8 cellular contexts compared by ENCODE assay signal in the genomic region with DNA sequence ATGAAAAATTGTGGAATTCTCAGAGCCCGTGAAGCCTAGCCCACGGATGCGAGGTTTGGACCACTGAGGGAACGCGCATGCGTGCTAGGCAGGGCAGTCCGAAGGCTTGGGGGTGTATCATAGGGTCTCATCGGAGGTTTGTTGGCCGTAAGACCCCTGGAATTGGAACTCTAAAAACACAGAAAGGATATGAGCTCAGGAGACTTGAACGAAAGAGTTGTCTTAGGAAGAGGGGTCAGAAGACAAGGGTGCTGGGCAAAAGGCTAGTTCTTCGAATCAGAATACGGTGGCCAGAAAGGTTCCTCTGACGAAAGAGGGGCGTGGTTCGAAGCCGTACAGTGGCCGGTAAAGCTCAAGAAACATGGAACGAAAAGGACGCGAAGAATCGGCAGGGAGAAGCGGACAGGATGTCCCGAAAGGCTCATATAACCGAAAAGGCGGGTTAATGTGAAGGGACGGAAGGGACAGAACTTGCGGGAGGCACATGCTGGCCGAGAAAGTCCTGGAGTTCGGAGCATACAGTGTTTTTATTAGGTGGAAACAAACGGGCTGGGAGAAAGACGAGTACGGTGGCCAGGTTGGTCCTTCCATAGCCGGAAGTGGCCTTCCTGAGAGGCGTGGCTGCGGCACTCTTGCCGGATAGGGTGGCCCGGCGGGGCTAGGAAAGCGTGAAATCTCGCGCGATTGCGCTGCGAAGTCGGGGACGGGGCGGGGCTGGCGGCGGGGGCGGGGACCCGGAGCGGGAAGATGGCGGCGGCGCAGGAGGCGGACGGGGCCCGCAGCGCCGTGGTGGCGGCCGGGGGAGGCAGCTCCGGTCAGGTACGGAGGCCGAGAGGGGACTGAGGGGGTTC. TPM values are rescaled to one million over a fixed set of nuclear protein-coding genes. Genes with fewer than 3 reads are reported as not detected.
A peak's percentile ranks its signal among the peaks of the same experiment; 100 is the strongest.
DNase-seq lines count a peak whose midpoint lies in the region; ATAC-seq, FAIRE-seq and TF ChIP-seq lines count a peak whose summit lies in the region.

Gene CLPTM1 (plus strand): TSS at position 732 of the 851 bp plus-strand sequence. CDS start 16 bp downstream, at position 748.

- no peaks in the 10 kb centered on the region for H3K9me3 Mint-ChIP-seq in activated T-helper 17 cell treated with anti-CD3 and anti-CD28 coated beads, Interleukin-2, amount 50 U/mL, for 72 hours
- H3K9me3 Mint-ChIP-seq in naive thymus-derived CD4-positive, alpha-beta T cell, result peaks cover 0 to 8% (median 0%) of the 10 kb centered on the region in 11 donors
- H3K9me3 Mint-ChIP-seq in stimulated activated memory B cell treated with anti-CD40 and anti-IgM and Interleukin-4, amounts not matched to agents 10 μg/mL and 1 μg/mL and 100 μg/mL, for 72 hours, result no peaks in the 10 kb centered on the region

- H4K20me1 ChIP-seq in fibroblast of lung (ENCODE audit: control insufficient read depth, extremely low read depth, insufficient read depth, low read length), result no peaks in the 10 kb centered on the region

- H2AFZ ChIP-seq in fibroblast of lung (ENCODE audit: low read length), result peak within 1 kb of the TSS; percentile 100

- H3K9ac ChIP-seq in fibroblast of lung (ENCODE audit: insufficient read depth, low read length), result peak within 1 kb of the TSS; percentile 92

- no peaks in the 10 kb centered on the region for H3K9me3 ChIP-seq in fibroblast of lung (ENCODE audit: control insufficient read depth, insufficient read depth, low read depth, low read length)
- H3K9me3 ChIP-seq in naive thymus-derived CD4-positive, alpha-beta T cell (ENCODE audit: control insufficient read depth in 2 of 3, low read length in 3 of 3), result no peaks in the 10 kb centered on the region

- H3K36me3 Mint-ChIP-seq in activated T-helper 17 cell treated with anti-CD3 and anti-CD28 coated beads, Interleukin-2, amount 50 U/mL, for 72 hours (ENCODE audit: low read depth), result peaks cover 11% of the 10 kb centered on the region
- H3K36me3 Mint-ChIP-seq in naive thymus-derived CD4-positive, alpha-beta T cell, result peaks cover 0 to 6% (median 0%) of the 10 kb centered on the region in 5 donors
- peaks cover 3% of the 10 kb centered on the region for H3K36me3 Mint-ChIP-seq in stimulated activated memory B cell treated with anti-CD40 and anti-IgM and Interleukin-4, amounts not matched to agents 10 μg/mL and 1 μg/mL and 100 μg/mL, for 72 hours

- intact Hi-C loops in naive thymus-derived CD4-positive, alpha-beta T cell (cut with micrococcal nuclease), result loop anchor here (1.0 to 5.0 kb wide), 13 partner anchors 40 to 737 kb away; partner anchors contain the start of genes BLOC1S3 (in 2 of the 2), RELB (in 2 of the 2), TRAPPC6A (in 2 of the 2) and APOC1 (in 1 of the 2)

- H3K4me1 ChIP-seq in fibroblast of lung (ENCODE audit: control insufficient read depth, extremely low read depth, insufficient read depth, low read length), result peaks cover 7% of the 10 kb centered on the region
- peaks cover 12 to 24% of the 10 kb centered on the region in 2 donors for H3K4me1 ChIP-seq in naive thymus-derived CD4-positive, alpha-beta T cell (ENCODE audit: control insufficient read depth in 2 of 2, insufficient read depth in 2 of 2, low read length in 2 of 2)

- peak within 1 kb of the TSS; percentile 89 for H3K4me3 Mint-ChIP-seq in activated T-helper 17 cell treated with anti-CD3 and anti-CD28 coated beads, Interleukin-2, amount 50 U/mL, for 72 hours
- H3K4me3 Mint-ChIP-seq in naive thymus-derived CD4-positive, alpha-beta T cell, result peak within 1 kb of the TSS; percentile 90 to 99 (median 98)
- H3K4me3 Mint-ChIP-seq in stimulated activated memory B cell treated with anti-CD40 and anti-IgM and Interleukin-4, amounts not matched to agents 10 μg/mL and 1 μg/mL and 100 μg/mL, for 72 hours, result peak within 1 kb of the TSS; percentile 99

- TF ChIP-seq CTCF in RWPE1 (conservative IDR thresholded peaks at IDR 0.05; ENCODE audit: low read depth) (no peak), fibroblast of lung (conservative IDR thresholded peaks at IDR 0.05 in 1 of 2, IDR thresholded peaks at IDR 0.05 in 1 of 2; ENCODE audit: low read depth in 1 of 2, low read length in 2 of 2) (no peak)

- H3K27ac ChIP-seq in RWPE1 (peak within 1 kb of the TSS; percentile 92), fibroblast of lung (ENCODE audit: insufficient read depth, low read length) (peak within 1 kb of the TSS; percentile 94)
- peak within 1 kb of the TSS; percentile 92 for H3K27ac ChIP-seq in naive thymus-derived CD4-positive, alpha-beta T cell (ENCODE audit: low read depth, low read length)

- peak; percentile 97 for ATAC-seq in activated T-helper 17 cell treated with anti-CD3 and anti-CD28 coated beads, Interleukin-2, amount 50 U/mL, for 72 hours (replicated peaks)
- peak; percentile 97 for ATAC-seq in naive thymus-derived CD4-positive, alpha-beta T cell
- peak; percentile 97 for ATAC-seq in stimulated activated memory B cell treated with anti-CD40 and anti-IgM and Interleukin-4, amounts not matched to agents 10 μg/mL and 1 μg/mL and 100 μg/mL, for 72 hours

- peak; percentile 54 for TF ChIP-seq POLR2A in H54 (IDR thresholded peaks at IDR 0.05; ENCODE audit: low read depth, low read length)

- DNase-seq in EL (peak; percentile 96), H54 (ENCODE audit: insufficient read length, low spot score) (peak; percentile 92), LoVo (ENCODE audit: low spot score) (peak; percentile 98), RWPE1 (ENCODE audit: low spot score) (peak; percentile 97), fibroblast of lung (ENCODE audit: low read depth in 2 of 2) (peak; percentile 96 to 98)
- peak; percentile 85 to 96 (median 94) for DNase-seq in naive thymus-derived CD4-positive, alpha-beta T cell

- H3K4me3 ChIP-seq in fibroblast of lung (replicated peaks in 1 of 4; ENCODE audit: control extremely low read depth in 1 of 4, insufficient read depth in 1 of 4, low read depth in 3 of 4, low read length in 4 of 4), result peak within 1 kb of the TSS; percentile 83 to 98 (median 96)
- peak within 1 kb of the TSS; percentile 92 for H3K4me3 ChIP-seq in naive thymus-derived CD4-positive, alpha-beta T cell (ENCODE audit: low read length)

- H3K27ac Mint-ChIP-seq in activated T-helper 17 cell treated with anti-CD3 and anti-CD28 coated beads, Interleukin-2, amount 50 U/mL, for 72 hours, result peak within 1 kb of the TSS; percentile 95
- peak within 1 kb of the TSS; percentile 97 to 99 (median 98) for H3K27ac Mint-ChIP-seq in naive thymus-derived CD4-positive, alpha-beta T cell
- H3K27ac Mint-ChIP-seq in stimulated activated memory B cell treated with anti-CD40 and anti-IgM and Interleukin-4, amounts not matched to agents 10 μg/mL and 1 μg/mL and 100 μg/mL, for 72 hours, result peak within 1 kb of the TSS; percentile 91

- FAIRE-seq in H54 (lab: Jason Lieb, UNC), result peak; percentile 41

- peaks cover 23% of the 10 kb centered on the region for H3K4me1 Mint-ChIP-seq in activated T-helper 17 cell treated with anti-CD3 and anti-CD28 coated beads, Interleukin-2, amount 50 U/mL, for 72 hours
- H3K4me1 Mint-ChIP-seq in naive thymus-derived CD4-positive, alpha-beta T cell, result peaks cover 27 to 61% (median 54%) of the 10 kb centered on the region in 7 donors
- H3K4me1 Mint-ChIP-seq in stimulated activated memory B cell treated with anti-CD40 and anti-IgM and Interleukin-4, amounts not matched to agents 10 μg/mL and 1 μg/mL and 100 μg/mL, for 72 hours, result peaks cover 52% of the 10 kb centered on the region

- CTCF ChIA-PET in RWPE1 (lab: Yijun Ruan, JAX), result interaction anchor here (0.5 to 0.7 kb wide), 3 partner anchors 9 to 49 kb away, joined by 3 read pairs; no protein-coding TSS in a partner anchor
- CTCF ChIA-PET in naive thymus-derived CD4-positive, alpha-beta T cell (lab: Charles Lee), result interaction anchor here (0.6 to 1.3 kb wide), 2 partner anchors 26 to 184 kb away, joined by 3 to 5 read pairs; no protein-coding TSS in a partner anchor

- peak within 1 kb of the TSS; percentile 98 for H3K4me2 ChIP-seq in fibroblast of lung (ENCODE audit: extremely low read depth, insufficient read depth, low read length)

- H3K79me2 ChIP-seq in fibroblast of lung (ENCODE audit: control insufficient read depth, insufficient read depth, low read length), result peaks cover 47% of the 10 kb centered on the region

- no peaks in the 10 kb centered on the region for H3K27me3 ChIP-seq in fibroblast of lung (ENCODE audit: control insufficient read depth, insufficient read depth, low read length)
- no peaks in the 10 kb centered on the region for H3K27me3 ChIP-seq in naive thymus-derived CD4-positive, alpha-beta T cell (ENCODE audit: control insufficient read depth in 2 of 2, insufficient read depth in 2 of 2, low read length in 2 of 2)

- no peaks in the 10 kb centered on the region for H3K27me3 Mint-ChIP-seq in activated T-helper 17 cell treated with anti-CD3 and anti-CD28 coated beads, Interleukin-2, amount 50 U/mL, for 72 hours
- H3K27me3 Mint-ChIP-seq in naive thymus-derived CD4-positive, alpha-beta T cell, result no peaks in the 10 kb centered on the region
- no peaks in the 10 kb centered on the region for H3K27me3 Mint-ChIP-seq in stimulated activated memory B cell treated with anti-CD40 and anti-IgM and Interleukin-4, amounts not matched to agents 10 μg/mL and 1 μg/mL and 100 μg/mL, for 72 hours

- H3K36me3 ChIP-seq in fibroblast of lung (ENCODE audit: control insufficient read depth, insufficient read depth, low read length), result no peaks in the 10 kb centered on the region
- peaks cover 0 to 21% (median 0%) of the 10 kb centered on the region in 3 experiments for H3K36me3 ChIP-seq in naive thymus-derived CD4-positive, alpha-beta T cell (ENCODE audit: control insufficient read depth in 2 of 3, insufficient read depth in 3 of 3, low read length in 3 of 3)

- POLR2A ChIA-PET in RWPE1 (lab: Yijun Ruan, JAX; ENCODE audit: low non-redundant PET), result interaction anchor here (0.6 kb wide), 1 partner anchor 56 kb away, joined by 4 read pairs; no protein-coding TSS in a partner anchor
- POLR2A ChIA-PET in naive thymus-derived CD4-positive, alpha-beta T cell (lab: Charles Lee), result interaction anchor here (0.6 to 1.8 kb wide), 8 partner anchors 17 to 1534 kb away, joined by 3 to 12 read pairs (median 4); partner anchors contain the start of genes PPP1R37, TOMM40 and TRAPPC6A

RNA-seq across cellular contexts. Expression of gene CLPTM1, which starts in this region (rescaled TPM):
- 10 to 100 TPM; 60.2 to 80.5 TPM for total RNA-seq in activated T-helper 17 cell treated with anti-CD3 and anti-CD28 coated beads, Interleukin-2, amount 50 U/mL, for 72 hours
- 34.7 and 46.7 TPM in 2 replicates for total RNA-seq in fibroblast of lung
- polyA plus RNA-seq in fibroblast of lung, result 54.4 and 86.0 TPM in 2 replicates
- polyA plus RNA-seq in fibroblast of lung (2012), result 67.2 and 96.5 TPM in 2 replicates
- polyA minus RNA-seq in fibroblast of lung (ENCODE audit: low replicate concordance), result 249 and 294 TPM in 2 replicates
- 10 to 100 TPM; 68.4 to 83.3 (median 76.8) TPM for total RNA-seq in naive thymus-derived CD4-positive, alpha-beta T cell
- polyA plus RNA-seq in naive thymus-derived CD4-positive, alpha-beta T cell, result 10 to 100 TPM; 11.7 to 25.6 TPM

Comparison
In these comparisons a context has a peak if more than half of its experiments do, and no peak if none do; other contexts are left out.
1. Peak in every context shown above with its lines: DNase-seq, ATAC-seq, H3K4me3 ChIP-seq and H3K27ac ChIP-seq.